ENCODE assay signal across 29 cellular contexts in genomic region chr2:138752231-138752956, GRCh38. TPM values are rescaled to one million over a fixed set of nuclear protein-coding genes. Genes with fewer than 3 reads are reported as not detected.
A peak's percentile ranks its signal among the peaks of the same experiment; 100 is the strongest.
DNase-seq lines count a peak whose midpoint lies in the region; ATAC-seq and TF ChIP-seq lines count a peak whose summit lies in the region.
"Had no signal": no experiment of that assay in that cellular context is flagged by ENCODE, and none has a peak within 500 bp of the region (broad histone marks: within the 10 kb centered on the region; RNA-seq: fewer than 3 reads in every experiment).

No MANE protein-coding gene starts in this region.

- H3K9ac ChIP-seq in SK-N-SH = no peak overlapping the region
- H3K9ac ChIP-seq: BLaER1 had no signal

- no peak overlapping the region for H3K27ac Mint-ChIP-seq in CD4-positive, alpha-beta memory T cell
- H3K27ac Mint-ChIP-seq: activated naive CD8-positive, alpha-beta T cell treated with anti-CD3 and anti-CD28 coated beads for 36 hours; activated T-helper 17 cell treated with anti-CD3 and anti-CD28 coated beads, Interleukin-2, amount 50 U/mL, for 72 hours; dendritic cell treated with granulocyte-macrophage colony-stimulating factor and Interleukin-4, amounts not matched to agents 40 ng/mL and 50 ng/mL, for 4 days; HFFc6 had no signal

- H3K27ac ChIP-seq in SK-N-SH (ENCODE audit: low read depth in 2 of 2, low read length in 1 of 2) (no peak overlapping the region), body of pancreas (no peak overlapping the region), hepatocyte (no peak overlapping the region)
- H3K27ac ChIP-seq in CD4-positive, alpha-beta memory T cell (ENCODE audit: low read depth, low read length) = no peak overlapping the region
- H3K27ac ChIP-seq: BLaER1, breast epithelium, prostate gland, skin epidermis, upper lobe of left lung had no signal

- H3K27me3 ChIP-seq in SK-N-SH (ENCODE audit: insufficient read depth) = no peaks in the 10 kb centered on the region
- no peaks in the 10 kb centered on the region for H3K27me3 ChIP-seq in body of pancreas
- H3K27me3 ChIP-seq in hepatocyte = no peaks in the 10 kb centered on the region
- no peaks in the 10 kb centered on the region for H3K27me3 ChIP-seq in CD4-positive, alpha-beta memory T cell (ENCODE audit: insufficient read depth, low read length)
- H3K27me3 ChIP-seq: BLaER1, breast epithelium, MG63 had no signal

- no peak overlapping the region for H3K4me3 Mint-ChIP-seq in CD4-positive, alpha-beta memory T cell
- H3K4me3 Mint-ChIP-seq: activated naive CD8-positive, alpha-beta T cell treated with anti-CD3 and anti-CD28 coated beads for 36 hours; activated T-helper 17 cell treated with anti-CD3 and anti-CD28 coated beads, Interleukin-2, amount 50 U/mL, for 72 hours; dendritic cell treated with granulocyte-macrophage colony-stimulating factor and Interleukin-4, amounts not matched to agents 40 ng/mL and 50 ng/mL, for 4 days; HFFc6 had no signal

- TF ChIP-seq CTCF in SK-N-SH (IDR thresholded peaks at IDR 0.05) = no peak
- TF ChIP-seq CTCF in body of pancreas (IDR thresholded peaks at IDR 0.05) = no peak
- no peak for TF ChIP-seq CTCF in hepatocyte (IDR thresholded peaks at IDR 0.05; ENCODE audit: poor library complexity)

- H3K27me3 Mint-ChIP-seq in CD4-positive, alpha-beta memory T cell = peaks cover 0 to under 1% of the 10 kb centered on the region in 2 donors
- H3K27me3 Mint-ChIP-seq: dendritic cell treated with granulocyte-macrophage colony-stimulating factor and Interleukin-4, amounts not matched to agents 40 ng/mL and 50 ng/mL, for 4 days had no signal

- no peaks in the 10 kb centered on the region for H3F3A ChIP-seq in SK-N-SH (replicated peaks; ENCODE audit: insufficient read depth)

- no peak for TF ChIP-seq POLR2A in body of pancreas (IDR thresholded peaks at IDR 0.05)

- POLR2A ChIA-PET in SK-N-SH (lab: Yijun Ruan, JAX) = no interaction called here
- POLR2A ChIA-PET in CD4-positive, alpha-beta memory T cell (lab: Charles Lee; ENCODE audit: partially characterized antibody) = no interaction called here

- H3K79me2 ChIP-seq in SK-N-SH (ENCODE audit: insufficient read depth) (no peaks in the 10 kb centered on the region), hepatocyte (no peaks in the 10 kb centered on the region)

- H3K36me3 Mint-ChIP-seq in CD4-positive, alpha-beta memory T cell = no peaks in the 10 kb centered on the region
- H3K36me3 Mint-ChIP-seq: activated naive CD8-positive, alpha-beta T cell treated with anti-CD3 and anti-CD28 coated beads for 36 hours had no signal

- ATAC-seq in SK-N-SH treated with all-trans-retinoic acid at 6 μM for 48 hours (peak; percentile 38), body of pancreas (peak; percentile 42), HG03097 (IDR thresholded peaks at IDR 0.05; ENCODE audit: low FRiP score, unreplicated experiment) (no peak), GM21390 (IDR thresholded peaks at IDR 0.05; ENCODE audit: unreplicated experiment) (no peak)
- ATAC-seq: activated T-helper 17 cell treated with anti-CD3 and anti-CD28 coated beads, Interleukin-2, amount 50 U/mL, for 72 hours had no signal

- no peak for TF ChIP-seq RAD21 in SK-N-SH (IDR thresholded peaks at IDR 0.05; ENCODE audit: low read length)

- WGBS in SK-N-SH (ENCODE audit: low lambda C conversion rate) = 41% methylated on average over 7 of the region's 7 CpGs
- WGBS in body of pancreas, 2 donors = 46 to 58% methylated on average over 7 of the region's 7 CpGs
- WGBS in hepatocyte (ENCODE audit: low lambda C conversion rate, missing lambda C conversion rate) = 63% methylated on average over 7 of the region's 7 CpGs

- no peak for TF ChIP-seq EP300 in SK-N-SH (IDR thresholded peaks at IDR 0.05; ENCODE audit: borderline replicate concordance in 1 of 2, low read depth in 1 of 2, low read length in 1 of 2)

- no peaks in the 10 kb centered on the region for H3K4me1 Mint-ChIP-seq in CD4-positive, alpha-beta memory T cell
- H3K4me1 Mint-ChIP-seq: activated naive CD8-positive, alpha-beta T cell treated with anti-CD3 and anti-CD28 coated beads for 36 hours; activated T-helper 17 cell treated with anti-CD3 and anti-CD28 coated beads, Interleukin-2, amount 50 U/mL, for 72 hours had no signal

- H4K20me1 ChIP-seq in SK-N-SH (ENCODE audit: insufficient read depth) (no peaks in the 10 kb centered on the region), hepatocyte (ENCODE audit: insufficient read depth, poor library complexity, severe bottlenecking) (no peaks in the 10 kb centered on the region)
- H4K20me1 ChIP-seq: BLaER1 had no signal

- H3K4me3 ChIP-seq in SK-N-SH (ENCODE audit: low read depth in 2 of 2, low read length in 1 of 2) (no peak overlapping the region), body of pancreas (no peak overlapping the region), hepatocyte (no peak overlapping the region)
- H3K4me3 ChIP-seq in CD4-positive, alpha-beta memory T cell (ENCODE audit: low read length in 2 of 2) = no peak overlapping the region
- H3K4me3 ChIP-seq: BLaER1, breast epithelium, MG63, prostate gland, skin epidermis, upper lobe of left lung had no signal

- no peak for DNase-seq in SK-N-SH
- peak in 2 of 4 donors; percentile 5 to 16 for DNase-seq in body of pancreas
- peak; percentile 9 for DNase-seq in hepatocyte (ENCODE audit: low spot score)
- DNase-seq in COLO668 (lab: John Stamatoyannopoulos, UW; ENCODE audit: unreplicated experiment) = no peak
- no peak for DNase-seq in CD4-positive, alpha-beta memory T cell
- DNase-seq: activated CD4-positive, alpha-beta T cell treated with anti-CD3 and anti-CD28 coated beads for 48 hours; activated naive CD8-positive, alpha-beta T cell treated with anti-CD3 and anti-CD28 coated beads for 36 hours; GF-D8; HFFc6; MG63; NCI-H1417 treated with DMSO at 0.1 percent for 48 hours; NCI-H2107; NCI-H524 treated with DMSO at 0.1 percent for 48 hours; SHP77; stimulated activated naive CD4-positive, alpha-beta T cell treated with Interleukin-2 at 50 U/mL for 16 hours; upper lobe of left lung had no signal

- H3K4me1 ChIP-seq in SK-N-SH (ENCODE audit: control insufficient read depth in 1 of 2, insufficient read depth in 2 of 2, low read depth in 1 of 2, low read length in 1 of 2) (no peaks in the 10 kb centered on the region), body of pancreas (no peaks in the 10 kb centered on the region), hepatocyte (ENCODE audit: insufficient read depth) (no peaks in the 10 kb centered on the region)
- H3K4me1 ChIP-seq in CD4-positive, alpha-beta memory T cell (ENCODE audit: insufficient read depth, low read length) = no peaks in the 10 kb centered on the region
- H3K4me1 ChIP-seq: BLaER1, breast epithelium, prostate gland, upper lobe of left lung had no signal

- H3K9me2 ChIP-seq in SK-N-SH (no peaks in the 10 kb centered on the region; the same call in 1 of the 2 replicates), hepatocyte (replicated peaks; ENCODE audit: insufficient read depth) (no peaks in the 10 kb centered on the region)

- no peak overlapping the region for H3K4me2 ChIP-seq in SK-N-SH
- no peak overlapping the region for H3K4me2 ChIP-seq in hepatocyte
- H3K4me2 ChIP-seq: BLaER1 had no signal

- H2AFZ ChIP-seq in SK-N-SH (ENCODE audit: low read depth) (no peak overlapping the region), hepatocyte (no peak overlapping the region)

- peaks cover 0 to 13% (median 4%) of the 10 kb centered on the region in 8 donors for H3K9me3 Mint-ChIP-seq in CD4-positive, alpha-beta memory T cell
- H3K9me3 Mint-ChIP-seq: HFFc6 had no signal

- H3K9me3 ChIP-seq in SK-N-SH = no peaks in the 10 kb centered on the region
- H3K9me3 ChIP-seq in body of pancreas = no peaks in the 10 kb centered on the region
- no peaks in the 10 kb centered on the region for H3K9me3 ChIP-seq in hepatocyte (ENCODE audit: low read depth)
- no peaks in the 10 kb centered on the region for H3K9me3 ChIP-seq in CD4-positive, alpha-beta memory T cell (ENCODE audit: control insufficient read depth in 1 of 2, low read length in 2 of 2)
- H3K9me3 ChIP-seq: BLaER1, breast epithelium, prostate gland, upper lobe of left lung had no signal

- intact Hi-C loops in body of pancreas (cut with DNase I) = no loop called here
- intact Hi-C loops in CD4-positive, alpha-beta memory T cell (cut with micrococcal nuclease) = no loop called here

- CTCF ChIA-PET in SK-N-SH (lab: Yijun Ruan, JAX) = no interaction called here
- CTCF ChIA-PET in CD4-positive, alpha-beta memory T cell (lab: Charles Lee; ENCODE audit: partially characterized antibody) = no interaction called here

- H3K36me3 ChIP-seq in SK-N-SH (replicated peaks in 1 of 2; ENCODE audit: control insufficient read depth in 1 of 2, insufficient read depth in 2 of 2, low read length in 1 of 2) (no peaks in the 10 kb centered on the region), body of pancreas (replicated peaks in 1 of 2; ENCODE audit: insufficient read depth in 1 of 2, low read depth in 2 of 2) (no peaks in the 10 kb centered on the region), hepatocyte (replicated peaks; ENCODE audit: insufficient read depth, low read depth) (no peaks in the 10 kb centered on the region)
- H3K36me3 ChIP-seq in CD4-positive, alpha-beta memory T cell (ENCODE audit: insufficient read depth, low read length) = no peaks in the 10 kb centered on the region
- H3K36me3 ChIP-seq: BLaER1, breast epithelium, MG63, prostate gland, upper lobe of left lung had no signal

TF ChIP-seq in SK-N-SH treated with all-trans-retinoic acid at 6 μM for 48 hours, 23 proteins besides CTCF, POLR2A, EP300 and RAD21:
- TF ChIP-seq GLIS3 (CRISPR knock-in tag; IDR thresholded peaks at IDR 0.05) (no peak), ISL1 (CRISPR knock-in tag; IDR thresholded peaks at IDR 0.05) (peak; percentile 75)

TF ChIP-seq in SK-N-SH, 30 proteins besides CTCF, POLR2A, EP300 and RAD21 (continues in another document):
- TF ChIP-seq USF1 (IDR thresholded peaks at IDR 0.05; ENCODE audit: borderline replicate concordance, low read depth) = no peak
- TF ChIP-seq RCOR1 (IDR thresholded peaks at IDR 0.05; ENCODE audit: low read length) = no peak
- no peak for TF ChIP-seq FOXJ3 (CRISPR knock-in tag; IDR thresholded peaks at IDR 0.05)
- TF ChIP-seq GABPA (IDR thresholded peaks at IDR 0.05; ENCODE audit: low read depth) = no peak

RNA-seq across cellular contexts. Expression of gene NXPH2, which starts 27.8 kb away (rescaled TPM):
- polyA plus RNA-seq in SK-N-SH (2012; rRNA removed) (not detected in 2 replicates), hepatocyte (1.5 and 2.3 TPM in 2 replicates)
- polyA plus RNA-seq in SK-N-SH (2012; cell fraction: cytosol; rRNA removed) = 0.05 and 0.09 TPM in 2 replicates
- not detected in 2 replicates for polyA plus RNA-seq in SK-N-SH (2012; cell fraction: nucleus; rRNA removed)
- total RNA-seq in body of pancreas (not detected), hepatocyte (1.2 and 6.3 TPM in 2 replicates)
- not detected for total RNA-seq in CD4-positive, alpha-beta memory T cell
- not detected for polyA plus RNA-seq in CD4-positive, alpha-beta memory T cell
- total RNA-seq: activated naive CD8-positive, alpha-beta T cell treated with anti-CD3 and anti-CD28 coated beads for 36 hours; activated T-helper 17 cell treated with anti-CD3 and anti-CD28 coated beads, Interleukin-2, amount 50 U/mL, for 72 hours; breast epithelium; endothelial cell of umbilical vein; HFFc6; mononuclear cell; prostate gland; T-helper 1 cell treated with Interleukin-12 subunit alpha and Interleukin-12 subunit beta and Interleukin-4 antibody, amounts not matched to agents 30 ng/mL and 1 ng/mL, for 36 hours; upper lobe of left lung had no signal
- polyA plus RNA-seq: endothelial cell of umbilical vein, neural cell had no signal

Comparison
In these comparisons a context has a peak if more than half of its experiments do, and no peak if none do; other contexts are left out.
1. ATAC-seq: peak in SK-N-SH treated with all-trans-retinoic acid at 6 μM for 48 hours (single experiment) and body of pancreas (single experiment); none in HG03097 (single experiment) and GM21390 (single experiment).